ENCODE assay signal across 22 cellular contexts in genomic region chr20:39041067-39041466, GRCh38.
DNase-seq lines count a peak whose midpoint lies in the region; ATAC-seq and TF ChIP-seq lines count a peak whose summit lies in the region.
"Had no signal": no experiment of that assay in that cellular context is flagged by ENCODE, and none has a peak within 500 bp of the region (broad histone marks: within the 10 kb centered on the region; RNA-seq: fewer than 3 reads in every experiment).

No MANE protein-coding gene starts in this region.

- H3K9ac ChIP-seq in IMR-90 (ENCODE audit: low read depth, low read length) (no peak overlapping the region), muscle layer of colon (ENCODE audit: low read length) (no peak overlapping the region)
- H3K9ac ChIP-seq: BLaER1 treated with 17β-estradiol and CSF1 and Interleukin-3, amounts not matched to agents 10 nM and 100 nM had no signal

- H3K79me1 ChIP-seq in IMR-90 (ENCODE audit: low read depth in 1 of 2, low read length in 2 of 2): peaks cover 7 to 12% of the 10 kb centered on the region in 2 experiments

- H3K4me1 Mint-ChIP-seq in stimulated activated memory B cell treated with anti-CD40 and anti-IgM and Interleukin-4, amounts not matched to agents 10 μg/mL and 1 μg/mL and 100 μg/mL, for 72 hours: no peaks in the 10 kb centered on the region
- H3K4me1 Mint-ChIP-seq: GM23338, H9 had no signal

- H3K27ac Mint-ChIP-seq in stimulated activated memory B cell treated with anti-CD40 and anti-IgM and Interleukin-4, amounts not matched to agents 10 μg/mL and 1 μg/mL and 100 μg/mL, for 72 hours: no peak overlapping the region
- H3K27ac Mint-ChIP-seq: CD4-positive, alpha-beta T cell; GM23338; H9 had no signal

- POLR2A ChIA-PET in IMR-90 (lab: Charles Lee; ENCODE audit: unreplicated experiment): no interaction called here

- peaks cover 13% of the 10 kb centered on the region for H3K4me1 ChIP-seq in IMR-90 (ENCODE audit: control insufficient read depth, insufficient read depth, low read length)
- peaks cover 0 to 37% (median 26%) of the 10 kb centered on the region in 4 donors for H3K4me1 ChIP-seq in esophagus muscularis mucosa
- peaks cover 24% of the 10 kb centered on the region for H3K4me1 ChIP-seq in muscle layer of colon (ENCODE audit: insufficient read depth, low read length)
- H3K4me1 ChIP-seq: A549; BLaER1 treated with 17β-estradiol and CSF1 and Interleukin-3, amounts not matched to agents 10 nM and 100 nM had no signal

- intact Hi-C loops in IMR-90 (cut with micrococcal nuclease): no loop called here
- intact Hi-C loops in esophagus muscularis mucosa (cut with DNase I): no loop called here

- no peaks in the 10 kb centered on the region for H3K27me3 ChIP-seq in IMR-90 (ENCODE audit: control insufficient read depth, insufficient read depth, low read length)
- no peaks in the 10 kb centered on the region for H3K27me3 ChIP-seq in esophagus muscularis mucosa
- no peaks in the 10 kb centered on the region for H3K27me3 ChIP-seq in muscle layer of colon (ENCODE audit: control insufficient read depth in 1 of 2, insufficient read depth in 2 of 2, low read length in 2 of 2)
- H3K27me3 ChIP-seq: BLaER1 treated with 17β-estradiol and CSF1 and Interleukin-3, amounts not matched to agents 10 nM and 100 nM had no signal

- dilution Hi-C loops in IMR-90 (cut with HindIII; ENCODE audit: low sequenced_read_pairs, unreplicated experiment): no loop called here

- TF ChIP-seq CTCF in IMR-90 (conservative IDR thresholded peaks at IDR 0.05; ENCODE audit: low read depth, low read length) (no peak), esophagus muscularis mucosa (IDR thresholded peaks at IDR 0.05) (no peak)

- no peak overlapping the region for H4K5ac ChIP-seq in IMR-90 (ENCODE audit: low read depth, low read length)

- H2AK5ac ChIP-seq in IMR-90 (ENCODE audit: low read depth, low read length): no peak overlapping the region

- H3K36me3 Mint-ChIP-seq in stimulated activated memory B cell treated with anti-CD40 and anti-IgM and Interleukin-4, amounts not matched to agents 10 μg/mL and 1 μg/mL and 100 μg/mL, for 72 hours: peaks cover 58% of the 10 kb centered on the region

- no peak overlapping the region for H2BK20ac ChIP-seq in IMR-90 (ENCODE audit: low read depth, low read length)

- CTCF ChIA-PET in IMR-90 (lab: Yijun Ruan, JAX): interaction anchor here (0.8 kb wide), 1 partner anchor 115 kb away, joined by 3 read pairs; the partner anchor contains the start of gene FAM83D

- ATAC-seq in IMR-90 (ENCODE audit: low read depth) (no peak), esophagus mucosa (no peak), GM21381 (IDR thresholded peaks at IDR 0.05; ENCODE audit: unreplicated experiment) (no peak)
- peak; percentile 14 for ATAC-seq in stimulated activated memory B cell treated with anti-CD40 and anti-IgM and Interleukin-4, amounts not matched to agents 10 μg/mL and 1 μg/mL and 100 μg/mL, for 72 hours
- ATAC-seq: GM23338 had no signal

- H2BK15ac ChIP-seq in IMR-90 (ENCODE audit: low read depth, low read length): 0 out of 3 replicates have a peak overlapping the region, but pooled peaks have one; percentile 31

- 94% methylated on average over 3 of the region's 7 CpGs; no CpG with 5 or more reads in 1 of the 2 experiments for WGBS in IMR-90 (ENCODE audit: extremely low coverage in 2 of 2, insufficient read length in 1 of 2), 2 experiments
- whole genome bisulfite sequencing in esophagus muscularis mucosa: 87% methylated on average over 3 of the region's 7 CpGs

- no peak overlapping the region for H2AFZ ChIP-seq in IMR-90 (replicated peaks; ENCODE audit: low read length, poor library complexity)
- H2AFZ ChIP-seq: GM23338, PC-9 had no signal

- TF ChIP-seq RAD21 in IMR-90 (IDR thresholded peaks at IDR 0.05; ENCODE audit: low read length): no peak

- no peak overlapping the region for H2BK5ac ChIP-seq in IMR-90 (ENCODE audit: low read depth, low read length, poor library complexity, severe bottlenecking)

- in situ Hi-C loops in IMR-90 (cut with MboI; ENCODE audit: low sequenced_read_pairs): loop anchor here (10.0 to 25.0 kb wide), 3 partner anchors 116 to 396 kb away; partner anchors contain the start of gene FAM83D

- H3K36me3 ChIP-seq in IMR-90 (ENCODE audit: control insufficient read depth, insufficient read depth, low read length) (peaks cover 29% of the 10 kb centered on the region), esophagus muscularis mucosa (peaks cover 9 to 81% (median 57%) of the 10 kb centered on the region in 4 donors), muscle layer of colon (ENCODE audit: insufficient read depth, low read length) (peaks cover 24% of the 10 kb centered on the region)

- H3K27me3 Mint-ChIP-seq in stimulated activated memory B cell treated with anti-CD40 and anti-IgM and Interleukin-4, amounts not matched to agents 10 μg/mL and 1 μg/mL and 100 μg/mL, for 72 hours: no peaks in the 10 kb centered on the region
- H3K27me3 Mint-ChIP-seq: CD4-positive, alpha-beta T cell had no signal

- H3K14ac ChIP-seq in IMR-90 (replicated peaks; ENCODE audit: low read depth, low read length): no peak overlapping the region

- H3K23ac ChIP-seq in IMR-90 (ENCODE audit: low read depth, low read length): no peak overlapping the region

- H3K4me3 ChIP-seq in IMR-90 (ENCODE audit: insufficient read depth, low read depth, low read length) (no peak overlapping the region), esophagus muscularis mucosa (no peak overlapping the region), muscle layer of colon (ENCODE audit: low read depth in 1 of 2, low read length in 2 of 2) (no peak overlapping the region)
- H3K4me3 ChIP-seq: A549; BLaER1 treated with 17β-estradiol and CSF1 and Interleukin-3, amounts not matched to agents 10 nM and 100 nM; GM23338; PC-9 had no signal

- no peak overlapping the region for H3K18ac ChIP-seq in IMR-90 (ENCODE audit: low read depth, low read length)

- no TSS peak for BruUV-seq in IMR-90 (replicated peaks; lab: Mats Ljungman, UMichigan)

- no peak for TF ChIP-seq EP300 in esophagus muscularis mucosa (IDR thresholded peaks at IDR 0.05)

- H3K27ac ChIP-seq in IMR-90 (ENCODE audit: insufficient read depth, low read length) (no peak overlapping the region), esophagus muscularis mucosa (replicated peaks in 1 of 4) (peak overlapping the region; percentile 68 to 90 (median 88)), muscle layer of colon (ENCODE audit: low read depth, low read length) (peak overlapping the region; percentile 30)
- H3K27ac ChIP-seq: A549; BLaER1 treated with 17β-estradiol and CSF1 and Interleukin-3, amounts not matched to agents 10 nM and 100 nM; PC-9 had no signal

- H3K9me3 ChIP-seq in IMR-90 (ENCODE audit: control insufficient read depth, insufficient read depth, low read length) (no peaks in the 10 kb centered on the region), esophagus muscularis mucosa (no peaks in the 10 kb centered on the region), muscle layer of colon (ENCODE audit: low read length) (no peaks in the 10 kb centered on the region)
- H3K9me3 ChIP-seq: A549; BLaER1 treated with 17β-estradiol and CSF1 and Interleukin-3, amounts not matched to agents 10 nM and 100 nM had no signal

- H3K4ac ChIP-seq in IMR-90 (ENCODE audit: low read depth, low read length): no peak overlapping the region

- no peak overlapping the region for H3K4me3 Mint-ChIP-seq in stimulated activated memory B cell treated with anti-CD40 and anti-IgM and Interleukin-4, amounts not matched to agents 10 μg/mL and 1 μg/mL and 100 μg/mL, for 72 hours
- H3K4me3 Mint-ChIP-seq: CD4-positive, alpha-beta T cell; GM23338 had no signal

- H3K4me2 ChIP-seq in IMR-90 (ENCODE audit: low read depth, low read length): no peak overlapping the region
- H3K4me2 ChIP-seq: A549; BLaER1 treated with 17β-estradiol and CSF1 and Interleukin-3, amounts not matched to agents 10 nM and 100 nM; GM23338; PC-9 had no signal

- DNase-seq in IMR-90: no peak
- DNase-seq in esophagus muscularis mucosa (ENCODE audit: extremely low spot score): no peak
- DNase-seq in SW 1271 (lab: John Stamatoyannopoulos, UW): no peak
- DNase-seq: AML-193; CD4-positive, alpha-beta T cell; H9; Karpas-422; NCI-H1092; NCI-H1417 treated with DMSO at 0.1 percent for 48 hours; NCI-H1694 treated with DMSO at 0.1 percent for 48 hours; NCI-H2081; NCI-H2227 treated with DMSO at 0.1 percent for 48 hours; NCI-H526 treated with DMSO at 0.1 percent for 48 hours; PC-9; SHP77 had no signal

- H2BK120ac ChIP-seq in IMR-90 (ENCODE audit: low read depth, low read length): no peak overlapping the region

- H3K56ac ChIP-seq in IMR-90 (ENCODE audit: extremely low read depth, insufficient read depth, low read length): no peak overlapping the region

- TF ChIP-seq POLR2A in IMR-90 (IDR thresholded peaks at IDR 0.05; ENCODE audit: low read depth, low read length): no peak
- TF ChIP-seq POLR2A in esophagus muscularis mucosa (IDR thresholded peaks at IDR 0.05; ENCODE audit: low read depth): no peak

- H4K91ac ChIP-seq in IMR-90 (ENCODE audit: insufficient read depth, low read depth, low read length): no peak overlapping the region

- H4K8ac ChIP-seq in IMR-90 (ENCODE audit: low read depth in 2 of 2, low read length in 2 of 2): no peak overlapping the region

- no peak overlapping the region for H2AK9ac ChIP-seq in IMR-90 (replicated peaks; ENCODE audit: low read depth, low read length, poor library complexity)

- no peaks in the 10 kb centered on the region for H3K9me3 Mint-ChIP-seq in stimulated activated memory B cell treated with anti-CD40 and anti-IgM and Interleukin-4, amounts not matched to agents 10 μg/mL and 1 μg/mL and 100 μg/mL, for 72 hours
- H3K9me3 Mint-ChIP-seq: CD4-positive, alpha-beta T cell; GM23338; H9 had no signal

- H4K20me1 ChIP-seq in IMR-90 (ENCODE audit: insufficient read depth, low read length): no peaks in the 10 kb centered on the region

- peaks cover 18% of the 10 kb centered on the region for H3K9me1 ChIP-seq in IMR-90 (ENCODE audit: insufficient read depth, low read length)

TF ChIP-seq in IMR-90, 13 proteins besides CTCF, POLR2A, EP300 and RAD21 (continues in another document):
- TF ChIP-seq BHLHE40 (IDR thresholded peaks at IDR 0.05; ENCODE audit: low read depth, low read length) (no peak), MAZ (IDR thresholded peaks at IDR 0.05; ENCODE audit: borderline replicate concordance, low read depth, low read length) (no peak), RFX5 (IDR thresholded peaks at IDR 0.05; ENCODE audit: low read depth, low read length) (no peak), SMC3 (IDR thresholded peaks at IDR 0.05; ENCODE audit: low read depth, low read length) (no peak), CHD1 (IDR thresholded peaks at IDR 0.05; ENCODE audit: low read depth, low read length) (no peak), NFE2L2 (IDR thresholded peaks at IDR 0.05; ENCODE audit: low read depth, low read length) (no peak), MAFK (IDR thresholded peaks at IDR 0.05; ENCODE audit: low read depth, low read length) (no peak)
